26 cellular contexts compared by ENCODE assay signal in the genomic region with DNA sequence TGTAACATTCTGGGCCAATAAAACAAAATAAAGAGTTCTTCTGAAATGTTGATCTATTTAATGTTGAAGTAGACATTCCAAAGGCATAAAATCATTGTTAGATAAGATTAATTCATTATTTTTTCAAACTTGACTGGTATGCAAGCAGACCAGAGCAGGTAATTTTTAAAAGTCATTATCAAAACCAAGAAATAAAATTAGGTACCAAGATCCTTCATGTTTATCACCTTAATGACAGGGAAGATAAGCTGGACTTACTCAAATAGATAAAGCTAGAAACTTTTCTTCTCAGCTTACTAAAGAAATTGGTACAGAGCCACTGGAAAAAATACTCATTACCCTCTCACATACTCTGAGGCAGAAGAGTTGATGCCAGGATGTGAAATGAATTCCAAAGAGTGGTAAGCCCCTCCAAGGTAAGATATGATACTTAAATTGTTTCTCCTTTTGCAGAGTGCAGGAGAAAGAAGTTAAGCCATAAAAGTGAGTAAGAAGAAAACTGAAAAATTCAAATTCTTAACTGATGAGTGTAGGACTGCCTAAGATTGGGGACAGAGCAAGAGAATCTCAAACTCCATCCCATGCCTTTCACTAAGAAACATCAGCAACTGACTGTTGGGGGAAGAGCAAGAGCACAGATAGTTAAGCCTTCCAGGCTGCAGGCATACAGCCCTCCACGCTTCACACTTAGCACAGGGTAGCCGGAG.
DNase-seq lines count a peak whose midpoint lies in the region; ATAC-seq, FAIRE-seq and TF ChIP-seq lines count a peak whose summit lies in the region.
"Had no signal": no experiment of that assay in that cellular context is flagged by ENCODE, and none has a peak within 500 bp of the region (broad histone marks: within the 10 kb centered on the region; RNA-seq: fewer than 3 reads in every experiment).

No MANE protein-coding gene starts in this region.

- TF ChIP-seq POLR2A in H54 (IDR thresholded peaks at IDR 0.05; ENCODE audit: low read depth, low read length): no peak

- intact Hi-C loops in left ventricle myocardium superior (cut with micrococcal nuclease): no loop called here

- no peak for ATAC-seq in left ventricle myocardium superior
- no peak for ATAC-seq in GM18498 (IDR thresholded peaks at IDR 0.05; ENCODE audit: unreplicated experiment)
- ATAC-seq: activated naive CD4-positive, alpha-beta T cell treated with anti-CD3 and anti-CD28 coated beads, Interleukin-2, amount 50 U/mL, for 72 hours; naive thymus-derived CD8-positive, alpha-beta T cell; Panc1 had no signal

- FAIRE-seq in H54 (lab: Jason Lieb, UNC): peak; percentile 11
- FAIRE-seq: A204.1, endometrium, keratinocyte had no signal

- DNase-seq in AG09309 (ENCODE audit: low read depth) (peak; percentile 14), H54 (ENCODE audit: insufficient read length, low spot score) (no peak), amniotic epithelial cell (ENCODE audit: low read depth) (peak; percentile 78), foreskin fibroblast (peak; percentile 12 to 52), left ventricle myocardium superior (no peak), hypothalamus (lab: John Stamatoyannopoulos, UW) (no peak), NCI-H2029 treated with DMSO at 0.1 percent for 48 hours (lab: John Stamatoyannopoulos, UW) (no peak)
- DNase-seq: activated B cell treated with CpG ODN at 0.5 μM for 24 hours; activated CD4-positive, alpha-beta T cell treated with anti-CD3 and anti-CD28 coated beads, Interleukin-2, amount 50 U/mL, for 4 hours; aorta; esophagus squamous epithelium; GF-D8; naive thymus-derived CD8-positive, alpha-beta T cell; NCI-H1048; NCI-H1930; NCI-H526 treated with DMSO at 0.1 percent for 48 hours; occipital lobe; SHP77; SW 1271 had no signal

- H3K4me3 ChIP-seq in AG09309 (ENCODE audit: control insufficient read depth, low read depth, low read length) (no peak overlapping the region), foreskin fibroblast (ENCODE audit: low read depth in 1 of 2, low read length in 2 of 2) (no peak overlapping the region)
- H3K4me3 ChIP-seq: esophagus squamous epithelium, tibial nerve had no signal

- TF ChIP-seq CTCF in AG09309 (IDR thresholded peaks at IDR 0.05; ENCODE audit: control insufficient read depth, insufficient read depth, low read depth, low read length, missing control alignments) (no peak), foreskin fibroblast (IDR thresholded peaks at IDR 0.05; ENCODE audit: low read depth, low read length) (no peak)

Comparison
In these comparisons a context has a peak if more than half of its experiments do, and no peak if none do; other contexts are left out.
1. DNase-seq: peak in AG09309 (single experiment), amniotic epithelial cell (single experiment) and foreskin fibroblast (2 of 2); none in H54 (single experiment), left ventricle myocardium superior (single experiment), hypothalamus (0 of 51) and NCI-H2029 treated with DMSO at 0.1 percent for 48 hours (single experiment).